ENCODE assay signal across 1 cellular context in genomic region chr12:121464331-121464730, GRCh38.
TF ChIP-seq lines count a peak whose summit lies in the region.

No MANE protein-coding gene starts in this region.

TF ChIP-seq in HepG2, 621 proteins besides CTCF, POLR2A, EP300 and RAD21 (continued from another document):
- TF ChIP-seq, protein P1, sequence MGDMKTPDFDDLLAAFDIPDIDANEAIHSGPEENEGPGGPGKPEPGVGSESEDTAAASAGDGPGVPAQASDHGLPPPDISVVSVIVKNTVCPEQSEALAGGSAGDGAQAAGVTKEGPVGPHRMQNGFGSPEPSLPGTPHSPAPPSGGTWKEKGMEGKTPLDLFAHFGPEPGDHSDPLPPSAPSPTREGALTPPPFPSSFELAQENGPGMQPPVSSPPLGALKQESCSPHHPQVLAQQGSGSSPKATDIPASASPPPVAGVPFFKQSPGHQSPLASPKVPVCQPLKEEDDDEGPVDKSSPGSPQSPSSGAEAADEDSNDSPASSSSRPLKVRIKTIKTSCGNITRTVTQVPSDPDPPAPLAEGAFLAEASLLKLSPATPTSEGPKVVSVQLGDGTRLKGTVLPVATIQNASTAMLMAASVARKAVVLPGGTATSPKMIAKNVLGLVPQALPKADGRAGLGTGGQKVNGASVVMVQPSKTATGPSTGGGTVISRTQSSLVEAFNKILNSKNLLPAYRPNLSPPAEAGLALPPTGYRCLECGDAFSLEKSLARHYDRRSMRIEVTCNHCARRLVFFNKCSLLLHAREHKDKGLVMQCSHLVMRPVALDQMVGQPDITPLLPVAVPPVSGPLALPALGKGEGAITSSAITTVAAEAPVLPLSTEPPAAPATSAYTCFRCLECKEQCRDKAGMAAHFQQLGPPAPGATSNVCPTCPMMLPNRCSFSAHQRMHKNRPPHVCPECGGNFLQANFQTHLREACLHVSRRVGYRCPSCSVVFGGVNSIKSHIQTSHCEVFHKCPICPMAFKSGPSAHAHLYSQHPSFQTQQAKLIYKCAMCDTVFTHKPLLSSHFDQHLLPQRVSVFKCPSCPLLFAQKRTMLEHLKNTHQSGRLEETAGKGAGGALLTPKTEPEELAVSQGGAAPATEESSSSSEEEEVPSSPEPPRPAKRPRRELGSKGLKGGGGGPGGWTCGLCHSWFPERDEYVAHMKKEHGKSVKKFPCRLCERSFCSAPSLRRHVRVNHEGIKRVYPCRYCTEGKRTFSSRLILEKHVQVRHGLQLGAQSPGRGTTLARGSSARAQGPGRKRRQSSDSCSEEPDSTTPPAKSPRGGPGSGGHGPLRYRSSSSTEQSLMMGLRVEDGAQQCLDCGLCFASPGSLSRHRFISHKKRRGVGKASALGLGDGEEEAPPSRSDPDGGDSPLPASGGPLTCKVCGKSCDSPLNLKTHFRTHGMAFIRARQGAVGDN (CRISPR knock-in tag; IDR thresholded peaks at IDR 0.05), result peak; percentile 17
- TF ChIP-seq ZNF510 (CRISPR knock-in tag; IDR thresholded peaks at IDR 0.05; ENCODE audit: low read depth), result no peak
- TF ChIP-seq ZBTB33 (CRISPR knock-in tag; IDR thresholded peaks at IDR 0.05), result peak; percentile 41; the same call in 1 of the 2 replicates
